In the genomic region with DNA sequence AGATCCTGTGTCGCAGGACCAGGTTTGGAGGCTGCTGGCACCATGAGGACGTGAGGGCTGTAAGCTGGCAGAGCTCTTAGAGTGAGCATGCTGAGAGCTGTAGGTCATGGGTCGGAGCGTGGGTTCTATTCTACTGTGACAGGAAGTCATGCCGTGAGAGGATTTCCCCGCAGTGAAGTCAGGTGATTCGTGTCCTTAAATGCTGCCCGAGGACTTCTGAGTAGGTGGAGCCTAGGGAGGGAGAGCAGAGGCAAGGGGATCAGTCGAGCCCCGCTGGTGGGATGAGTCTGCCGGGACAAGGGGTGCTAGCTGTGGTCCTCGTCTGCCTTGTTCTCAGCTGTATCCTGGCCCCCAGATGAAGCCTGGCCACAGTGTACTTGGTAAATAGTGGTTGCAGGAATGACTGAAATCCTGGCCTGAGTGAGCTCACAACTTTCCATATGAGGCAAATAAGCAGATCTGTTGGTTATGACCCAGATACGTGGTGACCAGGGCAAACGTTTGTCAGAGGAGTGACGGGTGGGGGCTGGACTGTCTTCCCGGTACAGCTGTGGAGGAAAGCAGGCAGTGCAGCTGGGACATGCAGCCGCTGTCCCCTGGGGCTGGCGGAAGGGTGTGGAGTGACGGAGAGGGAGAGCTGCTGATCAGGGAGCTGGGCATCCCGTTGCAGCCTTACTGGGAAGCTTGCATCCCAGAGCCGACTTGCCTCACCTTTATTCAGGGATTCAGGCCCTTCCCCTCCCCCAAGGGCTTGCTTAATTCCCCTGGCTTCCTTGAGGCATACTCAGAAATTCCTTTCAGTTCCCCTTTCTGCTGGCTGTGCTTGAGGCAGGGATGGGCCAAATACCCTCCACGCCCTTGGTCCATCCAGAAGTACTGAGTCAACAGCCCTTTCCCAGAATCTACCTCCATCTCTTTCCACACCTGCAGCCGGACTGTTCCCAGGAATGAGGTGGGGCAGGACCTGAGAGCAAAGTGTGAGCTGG, we compare ENCODE assay signal across 8 cellular contexts.
DNase-seq lines count a peak whose midpoint lies in the region; ATAC-seq and TF ChIP-seq lines count a peak whose summit lies in the region.

No MANE protein-coding gene starts in this region.

- DNase-seq in AG08396 (ENCODE audit: low spot score) (peak; percentile 34), WTC11 (ENCODE audit: low spot score) (peak; percentile 38), colonic mucosa (peak; percentile 79), mucosa of descending colon (peak; percentile 69 to 84 (median 71)), NCI-H748 (lab: John Stamatoyannopoulos, UW; ENCODE audit: unreplicated experiment) (no peak)
- DNase-seq in stimulated activated naive CD4-positive, alpha-beta T cell treated with Interleukin-2 at 50 U/mL for 16 hours (lab: John Stamatoyannopoulos, UW), result peak; percentile 35

- intact Hi-C loops in colonic mucosa (cut with DNase I) (no loop called here), mucosa of descending colon (cut with DNase I, micrococcal nuclease) (no loop called here)

- H3K9ac ChIP-seq in colonic mucosa (ENCODE audit: low read depth in 2 of 2, low read length in 2 of 2), result peak overlapping the region; percentile 17 to 67

- CTCF ChIA-PET in WTC11 (lab: Charles Lee), result interaction anchor here (0.6 to 1.9 kb wide), 6 partner anchors 14 to 387 kb away, joined by 3 to 9 read pairs (median 4); no protein-coding TSS in a partner anchor

- no peaks in the 10 kb centered on the region for H3K36me3 Mint-ChIP-seq in WTC11

- H3K27me3 ChIP-seq in colonic mucosa, result no peaks in the 10 kb centered on the region

- H3K4me3 Mint-ChIP-seq in WTC11, result peak overlapping the region; percentile 29

- POLR2A ChIA-PET in WTC11 (lab: Charles Lee), result no interaction called here

- peak; percentile 53 for TF ChIP-seq POLR2A in GM19193 (IDR thresholded peaks at IDR 0.05; ENCODE audit: extremely low read depth, insufficient read depth, insufficient read length)

- peaks cover 3% of the 10 kb centered on the region for H3K4me1 ChIP-seq in colonic mucosa
- H3K4me1 ChIP-seq in mucosa of descending colon (ENCODE audit: low read depth), result peaks cover 16% of the 10 kb centered on the region

- H3K9me3 Mint-ChIP-seq in WTC11, result no peaks in the 10 kb centered on the region

- peak; percentile 88 for ATAC-seq in HG03432 (IDR thresholded peaks at IDR 0.05; ENCODE audit: unreplicated experiment)
- ATAC-seq in WTC11, result peak; percentile 76
- ATAC-seq in mucosa of descending colon, result peak; percentile 83

- peaks cover 26% of the 10 kb centered on the region for H3K4me1 Mint-ChIP-seq in WTC11

- H3K27ac Mint-ChIP-seq in WTC11, result peak overlapping the region; percentile 59

- H3K9me3 ChIP-seq in colonic mucosa, result no peaks in the 10 kb centered on the region
- H3K9me3 ChIP-seq in mucosa of descending colon, result no peaks in the 10 kb centered on the region

- H3K4me3 ChIP-seq in colonic mucosa, result no peak overlapping the region
- H3K4me3 ChIP-seq in mucosa of descending colon, result no peak overlapping the region

- H3K27ac ChIP-seq in colonic mucosa, result peak overlapping the region; percentile 81

- TF ChIP-seq CTCF in WTC11 (IDR thresholded peaks at IDR 0.05) (no peak), colonic mucosa (IDR thresholded peaks at IDR 0.05) (no peak), mucosa of descending colon (IDR thresholded peaks at IDR 0.05) (no peak)

- H3K27me3 Mint-ChIP-seq in WTC11 (ENCODE audit: low read depth), result no peaks in the 10 kb centered on the region

- no peaks in the 10 kb centered on the region for H3K36me3 ChIP-seq in colonic mucosa
- H3K36me3 ChIP-seq in mucosa of descending colon (ENCODE audit: low read depth), result no peaks in the 10 kb centered on the region

TF ChIP-seq in WTC11, 78 proteins besides CTCF, POLR2A, EP300 and RAD21:
- TF ChIP-seq GABPB1 (CRISPR knock-in tag; IDR thresholded peaks at IDR 0.05) (no peak), CREB1 (CRISPR knock-in tag; IDR thresholded peaks at IDR 0.05) (no peak), ZNF232 (CRISPR knock-in tag; IDR thresholded peaks at IDR 0.05) (no peak), JUN (CRISPR knock-in tag; IDR thresholded peaks at IDR 0.05) (no peak)
- TF ChIP-seq, protein P1, sequence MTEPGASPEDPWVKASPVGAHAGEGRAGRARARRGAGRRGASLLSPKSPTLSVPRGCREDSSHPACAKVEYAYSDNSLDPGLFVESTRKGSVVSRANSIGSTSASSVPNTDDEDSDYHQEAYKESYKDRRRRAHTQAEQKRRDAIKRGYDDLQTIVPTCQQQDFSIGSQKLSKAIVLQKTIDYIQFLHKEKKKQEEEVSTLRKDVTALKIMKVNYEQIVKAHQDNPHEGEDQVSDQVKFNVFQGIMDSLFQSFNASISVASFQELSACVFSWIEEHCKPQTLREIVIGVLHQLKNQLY (CRISPR knock-in tag; IDR thresholded peaks at IDR 0.05), result no peak
- TF ChIP-seq, protein P2, sequence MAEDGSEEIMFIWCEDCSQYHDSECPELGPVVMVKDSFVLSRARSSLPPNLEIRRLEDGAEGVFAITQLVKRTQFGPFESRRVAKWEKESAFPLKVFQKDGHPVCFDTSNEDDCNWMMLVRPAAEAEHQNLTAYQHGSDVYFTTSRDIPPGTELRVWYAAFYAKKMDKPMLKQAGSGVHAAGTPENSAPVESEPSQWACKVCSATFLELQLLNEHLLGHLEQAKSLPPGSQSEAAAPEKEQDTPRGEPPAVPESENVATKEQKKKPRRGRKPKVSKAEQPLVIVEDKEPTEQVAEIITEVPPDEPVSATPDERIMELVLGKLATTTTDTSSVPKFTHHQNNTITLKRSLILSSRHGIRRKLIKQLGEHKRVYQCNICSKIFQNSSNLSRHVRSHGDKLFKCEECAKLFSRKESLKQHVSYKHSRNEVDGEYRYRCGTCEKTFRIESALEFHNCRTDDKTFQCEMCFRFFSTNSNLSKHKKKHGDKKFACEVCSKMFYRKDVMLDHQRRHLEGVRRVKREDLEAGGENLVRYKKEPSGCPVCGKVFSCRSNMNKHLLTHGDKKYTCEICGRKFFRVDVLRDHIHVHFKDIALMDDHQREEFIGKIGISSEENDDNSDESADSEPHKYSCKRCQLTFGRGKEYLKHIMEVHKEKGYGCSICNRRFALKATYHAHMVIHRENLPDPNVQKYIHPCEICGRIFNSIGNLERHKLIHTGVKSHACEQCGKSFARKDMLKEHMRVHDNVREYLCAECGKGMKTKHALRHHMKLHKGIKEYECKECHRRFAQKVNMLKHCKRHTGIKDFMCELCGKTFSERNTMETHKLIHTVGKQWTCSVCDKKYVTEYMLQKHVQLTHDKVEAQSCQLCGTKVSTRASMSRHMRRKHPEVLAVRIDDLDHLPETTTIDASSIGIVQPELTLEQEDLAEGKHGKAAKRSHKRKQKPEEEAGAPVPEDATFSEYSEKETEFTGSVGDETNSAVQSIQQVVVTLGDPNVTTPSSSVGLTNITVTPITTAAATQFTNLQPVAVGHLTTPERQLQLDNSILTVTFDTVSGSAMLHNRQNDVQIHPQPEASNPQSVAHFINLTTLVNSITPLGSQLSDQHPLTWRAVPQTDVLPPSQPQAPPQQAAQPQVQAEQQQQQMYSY (CRISPR knock-in tag; IDR thresholded peaks at IDR 0.05), result no peak
